10 cellular contexts compared by ENCODE assay signal in genomic region chr7:151529842-151530241, GRCh38.
"Had no signal": no experiment of that assay in that cellular context is flagged by ENCODE, and none has a peak within 500 bp of the region (broad histone marks: within the 10 kb centered on the region; RNA-seq: fewer than 3 reads in every experiment).

No MANE protein-coding gene starts in this region.

- H3K36me3 ChIP-seq: HAP-1 had no signal

- H3K4me1 ChIP-seq: HAP-1 had no signal

- ATAC-seq: GM23338, HCT116 had no signal

- H3K27ac Mint-ChIP-seq: GM23338, H9, HFFc6 had no signal

- FAIRE-seq: H1, H54 had no signal

- H3K4me3 Mint-ChIP-seq: GM23338, H9, HFFc6 had no signal

- DNase-seq: GOT3, H7, H9, HCEC 1CT, HFFc6 had no signal

- H2AFZ ChIP-seq: GM23338 had no signal

- H3K4me2 ChIP-seq: GM23338 had no signal

- H3K4me3 ChIP-seq: GM23338, HAP-1 had no signal

- H3K4me1 Mint-ChIP-seq: GM23338, H9 had no signal
